1 cellular context compared by ENCODE assay signal in genomic region chr6:157424491-157425020, GRCh38.
TF ChIP-seq lines count a peak whose summit lies in the region.

No MANE protein-coding gene starts in this region.

TF ChIP-seq in HepG2, 621 proteins besides CTCF, POLR2A, EP300 and RAD21 (continued from another document and continues in another):
- TF ChIP-seq, protein P1, sequence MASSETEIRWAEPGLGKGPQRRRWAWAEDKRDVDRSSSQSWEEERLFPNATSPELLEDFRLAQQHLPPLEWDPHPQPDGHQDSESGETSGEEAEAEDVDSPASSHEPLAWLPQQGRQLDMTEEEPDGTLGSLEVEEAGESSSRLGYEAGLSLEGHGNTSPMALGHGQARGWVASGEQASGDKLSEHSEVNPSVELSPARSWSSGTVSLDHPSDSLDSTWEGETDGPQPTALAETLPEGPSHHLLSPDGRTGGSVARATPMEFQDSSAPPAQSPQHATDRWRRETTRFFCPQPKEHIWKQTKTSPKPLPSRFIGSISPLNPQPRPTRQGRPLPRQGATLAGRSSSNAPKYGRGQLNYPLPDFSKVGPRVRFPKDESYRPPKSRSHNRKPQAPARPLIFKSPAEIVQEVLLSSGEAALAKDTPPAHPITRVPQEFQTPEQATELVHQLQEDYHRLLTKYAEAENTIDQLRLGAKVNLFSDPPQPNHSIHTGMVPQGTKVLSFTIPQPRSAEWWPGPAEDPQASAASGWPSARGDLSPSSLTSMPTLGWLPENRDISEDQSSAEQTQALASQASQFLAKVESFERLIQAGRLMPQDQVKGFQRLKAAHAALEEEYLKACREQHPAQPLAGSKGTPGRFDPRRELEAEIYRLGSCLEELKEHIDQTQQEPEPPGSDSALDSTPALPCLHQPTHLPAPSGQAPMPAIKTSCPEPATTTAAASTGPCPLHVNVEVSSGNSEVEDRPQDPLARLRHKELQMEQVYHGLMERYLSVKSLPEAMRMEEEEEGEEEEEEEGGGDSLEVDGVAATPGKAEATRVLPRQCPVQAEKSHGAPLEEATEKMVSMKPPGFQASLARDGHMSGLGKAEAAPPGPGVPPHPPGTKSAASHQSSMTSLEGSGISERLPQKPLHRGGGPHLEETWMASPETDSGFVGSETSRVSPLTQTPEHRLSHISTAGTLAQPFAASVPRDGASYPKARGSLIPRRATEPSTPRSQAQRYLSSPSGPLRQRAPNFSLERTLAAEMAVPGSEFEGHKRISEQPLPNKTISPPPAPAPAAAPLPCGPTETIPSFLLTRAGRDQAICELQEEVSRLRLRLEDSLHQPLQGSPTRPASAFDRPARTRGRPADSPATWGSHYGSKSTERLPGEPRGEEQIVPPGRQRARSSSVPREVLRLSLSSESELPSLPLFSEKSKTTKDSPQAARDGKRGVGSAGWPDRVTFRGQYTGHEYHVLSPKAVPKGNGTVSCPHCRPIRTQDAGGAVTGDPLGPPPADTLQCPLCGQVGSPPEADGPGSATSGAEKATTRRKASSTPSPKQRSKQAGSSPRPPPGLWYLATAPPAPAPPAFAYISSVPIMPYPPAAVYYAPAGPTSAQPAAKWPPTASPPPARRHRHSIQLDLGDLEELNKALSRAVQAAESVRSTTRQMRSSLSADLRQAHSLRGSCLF (CRISPR knock-in tag; IDR thresholded peaks at IDR 0.05; ENCODE audit: borderline replicate concordance), result no peak
- no peak for TF ChIP-seq ZFP41 (CRISPR knock-in tag; IDR thresholded peaks at IDR 0.05; ENCODE audit: borderline replicate concordance)
- TF ChIP-seq TBX2 (CRISPR knock-in tag; IDR thresholded peaks at IDR 0.05; ENCODE audit: borderline replicate concordance), result peak; percentile 50; the same call in 1 of the 2 replicates
- TF ChIP-seq JUND (CRISPR knock-in tag; IDR thresholded peaks at IDR 0.05), result no peak
- TF ChIP-seq ZNF597 (CRISPR knock-in tag; IDR thresholded peaks at IDR 0.05), result no peak
- no peak for TF ChIP-seq ZSCAN30 (CRISPR knock-in tag; IDR thresholded peaks at IDR 0.05)
- no peak for TF ChIP-seq ZNF724P (CRISPR knock-in tag; IDR thresholded peaks at IDR 0.05; ENCODE audit: borderline replicate concordance)
- TF ChIP-seq ZNF547 (CRISPR knock-in tag; IDR thresholded peaks at IDR 0.05), result 0 out of 2 replicates have a peak, but pooled peaks have one; percentile 4
- TF ChIP-seq, protein P2, sequence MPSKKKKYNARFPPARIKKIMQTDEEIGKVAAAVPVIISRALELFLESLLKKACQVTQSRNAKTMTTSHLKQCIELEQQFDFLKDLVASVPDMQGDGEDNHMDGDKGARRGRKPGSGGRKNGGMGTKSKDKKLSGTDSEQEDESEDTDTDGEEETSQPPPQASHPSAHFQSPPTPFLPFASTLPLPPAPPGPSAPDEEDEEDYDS (CRISPR knock-in tag; IDR thresholded peaks at IDR 0.05), result no peak
- no peak; the same call in 1 of the 2 replicates for TF ChIP-seq HNF1B (CRISPR knock-in tag; IDR thresholded peaks at IDR 0.05)
- TF ChIP-seq, protein P3, sequence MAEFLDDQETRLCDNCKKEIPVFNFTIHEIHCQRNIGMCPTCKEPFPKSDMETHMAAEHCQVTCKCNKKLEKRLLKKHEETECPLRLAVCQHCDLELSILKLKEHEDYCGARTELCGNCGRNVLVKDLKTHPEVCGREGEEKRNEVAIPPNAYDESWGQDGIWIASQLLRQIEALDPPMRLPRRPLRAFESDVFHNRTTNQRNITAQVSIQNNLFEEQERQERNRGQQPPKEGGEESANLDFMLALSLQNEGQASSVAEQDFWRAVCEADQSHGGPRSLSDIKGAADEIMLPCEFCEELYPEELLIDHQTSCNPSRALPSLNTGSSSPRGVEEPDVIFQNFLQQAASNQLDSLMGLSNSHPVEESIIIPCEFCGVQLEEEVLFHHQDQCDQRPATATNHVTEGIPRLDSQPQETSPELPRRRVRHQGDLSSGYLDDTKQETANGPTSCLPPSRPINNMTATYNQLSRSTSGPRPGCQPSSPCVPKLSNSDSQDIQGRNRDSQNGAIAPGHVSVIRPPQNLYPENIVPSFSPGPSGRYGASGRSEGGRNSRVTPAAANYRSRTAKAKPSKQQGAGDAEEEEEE (CRISPR knock-in tag; IDR thresholded peaks at IDR 0.05; ENCODE audit: borderline replicate concordance), result no peak
- TF ChIP-seq ZNF781 (CRISPR knock-in tag; IDR thresholded peaks at IDR 0.05; ENCODE audit: borderline replicate concordance, not compliant biosample characterization), result peak; percentile 55
- TF ChIP-seq, protein P4, sequence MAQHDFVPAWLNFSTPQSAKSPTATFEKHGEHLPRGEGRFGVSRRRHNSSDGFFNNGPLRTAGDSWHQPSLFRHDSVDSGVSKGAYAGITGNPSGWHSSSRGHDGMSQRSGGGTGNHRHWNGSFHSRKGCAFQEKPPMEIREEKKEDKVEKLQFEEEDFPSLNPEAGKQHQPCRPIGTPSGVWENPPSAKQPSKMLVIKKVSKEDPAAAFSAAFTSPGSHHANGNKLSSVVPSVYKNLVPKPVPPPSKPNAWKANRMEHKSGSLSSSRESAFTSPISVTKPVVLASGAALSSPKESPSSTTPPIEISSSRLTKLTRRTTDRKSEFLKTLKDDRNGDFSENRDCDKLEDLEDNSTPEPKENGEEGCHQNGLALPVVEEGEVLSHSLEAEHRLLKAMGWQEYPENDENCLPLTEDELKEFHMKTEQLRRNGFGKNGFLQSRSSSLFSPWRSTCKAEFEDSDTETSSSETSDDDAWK (CRISPR knock-in tag; IDR thresholded peaks at IDR 0.05), result no peak
- no peak for TF ChIP-seq ZSCAN31 (CRISPR knock-in tag; IDR thresholded peaks at IDR 0.05; ENCODE audit: low read depth)
- no peak for TF ChIP-seq ZNF678 (CRISPR knock-in tag; IDR thresholded peaks at IDR 0.05)
- TF ChIP-seq LCORL (IDR thresholded peaks at IDR 0.05), result no peak
- 0 out of 2 replicates have a peak, but pooled peaks have one; percentile 33 for TF ChIP-seq LCORL (CRISPR knock-in tag; IDR thresholded peaks at IDR 0.05)
- TF ChIP-seq ZNF432 (CRISPR knock-in tag; IDR thresholded peaks at IDR 0.05; ENCODE audit: borderline replicate concordance), result no peak
- no peak for TF ChIP-seq NRL (CRISPR knock-in tag; IDR thresholded peaks at IDR 0.05; ENCODE audit: borderline replicate concordance)
- TF ChIP-seq PHF21A (CRISPR knock-in tag; IDR thresholded peaks at IDR 0.05), result peak; percentile 95
- no peak for TF ChIP-seq RFX5 (IDR thresholded peaks at IDR 0.05; ENCODE audit: low read depth, low read length)
- no peak for TF ChIP-seq KLF9 (CRISPR knock-in tag; IDR thresholded peaks at IDR 0.05; ENCODE audit: low read depth)
- TF ChIP-seq ZFX (CRISPR knock-in tag; IDR thresholded peaks at IDR 0.05; ENCODE audit: low read depth), result no peak
- no peak for TF ChIP-seq NFYC (CRISPR knock-in tag; IDR thresholded peaks at IDR 0.05)
- TF ChIP-seq KMT2B (CRISPR knock-in tag; IDR thresholded peaks at IDR 0.05), result no peak
- no peak for TF ChIP-seq MYC (CRISPR knock-in tag; IDR thresholded peaks at IDR 0.05; ENCODE audit: borderline replicate concordance)
- TF ChIP-seq CEBPB (IDR thresholded peaks at IDR 0.05; ENCODE audit: borderline replicate concordance, low read depth, low read length), result peak; percentile 80
- TF ChIP-seq SCMH1 (CRISPR knock-in tag; IDR thresholded peaks at IDR 0.05; ENCODE audit: borderline replicate concordance), result no peak
- TF ChIP-seq, protein P5, sequence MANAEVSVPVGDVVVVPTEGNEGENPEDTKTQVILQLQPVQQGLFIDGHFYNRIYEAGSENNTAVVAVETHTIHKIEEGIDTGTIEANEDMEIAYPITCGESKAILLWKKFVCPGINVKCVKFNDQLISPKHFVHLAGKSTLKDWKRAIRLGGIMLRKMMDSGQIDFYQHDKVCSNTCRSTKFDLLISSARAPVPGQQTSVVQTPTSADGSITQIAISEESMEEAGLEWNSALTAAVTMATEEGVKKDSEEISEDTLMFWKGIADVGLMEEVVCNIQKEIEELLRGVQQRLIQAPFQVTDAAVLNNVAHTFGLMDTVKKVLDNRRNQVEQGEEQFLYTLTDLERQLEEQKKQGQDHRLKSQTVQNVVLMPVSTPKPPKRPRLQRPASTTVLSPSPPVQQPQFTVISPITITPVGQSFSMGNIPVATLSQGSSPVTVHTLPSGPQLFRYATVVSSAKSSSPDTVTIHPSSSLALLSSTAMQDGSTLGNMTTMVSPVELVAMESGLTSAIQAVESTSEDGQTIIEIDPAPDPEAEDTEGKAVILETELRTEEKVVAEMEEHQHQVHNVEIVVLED (CRISPR knock-in tag; IDR thresholded peaks at IDR 0.05; ENCODE audit: borderline replicate concordance), result peak; percentile 55; the same call in 1 of the 2 replicates
- no peak for TF ChIP-seq ZNF234 (CRISPR knock-in tag; conservative IDR thresholded peaks at IDR 0.05)
- TF ChIP-seq ZNF160 (CRISPR knock-in tag; IDR thresholded peaks at IDR 0.05), result no peak
- TF ChIP-seq GATAD2A (CRISPR knock-in tag; IDR thresholded peaks at IDR 0.05), result peak; percentile 79
- TF ChIP-seq, protein P6, sequence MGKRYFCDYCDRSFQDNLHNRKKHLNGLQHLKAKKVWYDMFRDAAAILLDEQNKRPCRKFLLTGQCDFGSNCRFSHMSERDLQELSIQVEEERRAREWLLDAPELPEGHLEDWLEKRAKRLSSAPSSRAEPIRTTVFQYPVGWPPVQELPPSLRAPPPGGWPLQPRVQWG (CRISPR knock-in tag; IDR thresholded peaks at IDR 0.05; ENCODE audit: borderline replicate concordance, low read depth), result no peak
- no peak for TF ChIP-seq FOXC1 (CRISPR knock-in tag; IDR thresholded peaks at IDR 0.05; ENCODE audit: borderline replicate concordance)
- no peak for TF ChIP-seq WIZ (CRISPR knock-in tag; IDR thresholded peaks at IDR 0.05)
- 0 out of 2 replicates have a peak, but pooled peaks have one; percentile 32 for TF ChIP-seq KDM6A (CRISPR knock-in tag; IDR thresholded peaks at IDR 0.05; ENCODE audit: low read depth)
- TF ChIP-seq, protein P7, sequence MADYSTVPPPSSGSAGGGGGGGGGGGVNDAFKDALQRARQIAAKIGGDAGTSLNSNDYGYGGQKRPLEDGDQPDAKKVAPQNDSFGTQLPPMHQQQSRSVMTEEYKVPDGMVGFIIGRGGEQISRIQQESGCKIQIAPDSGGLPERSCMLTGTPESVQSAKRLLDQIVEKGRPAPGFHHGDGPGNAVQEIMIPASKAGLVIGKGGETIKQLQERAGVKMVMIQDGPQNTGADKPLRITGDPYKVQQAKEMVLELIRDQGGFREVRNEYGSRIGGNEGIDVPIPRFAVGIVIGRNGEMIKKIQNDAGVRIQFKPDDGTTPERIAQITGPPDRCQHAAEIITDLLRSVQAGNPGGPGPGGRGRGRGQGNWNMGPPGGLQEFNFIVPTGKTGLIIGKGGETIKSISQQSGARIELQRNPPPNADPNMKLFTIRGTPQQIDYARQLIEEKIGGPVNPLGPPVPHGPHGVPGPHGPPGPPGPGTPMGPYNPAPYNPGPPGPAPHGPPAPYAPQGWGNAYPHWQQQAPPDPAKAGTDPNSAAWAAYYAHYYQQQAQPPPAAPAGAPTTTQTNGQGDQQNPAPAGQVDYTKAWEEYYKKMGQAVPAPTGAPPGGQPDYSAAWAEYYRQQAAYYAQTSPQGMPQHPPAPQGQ (CRISPR knock-in tag; IDR thresholded peaks at IDR 0.05; ENCODE audit: borderline replicate concordance), result no peak
- no peak for TF ChIP-seq AHDC1 (CRISPR knock-in tag; IDR thresholded peaks at IDR 0.05; ENCODE audit: borderline replicate concordance)
- TF ChIP-seq NFIB (CRISPR knock-in tag; IDR thresholded peaks at IDR 0.05; ENCODE audit: borderline replicate concordance), result no peak
- TF ChIP-seq SRF (IDR thresholded peaks at IDR 0.05; ENCODE audit: low read depth, low read length), result 0 out of 2 replicates have a peak, but pooled peaks have one; percentile 26
